In the genomic region with DNA sequence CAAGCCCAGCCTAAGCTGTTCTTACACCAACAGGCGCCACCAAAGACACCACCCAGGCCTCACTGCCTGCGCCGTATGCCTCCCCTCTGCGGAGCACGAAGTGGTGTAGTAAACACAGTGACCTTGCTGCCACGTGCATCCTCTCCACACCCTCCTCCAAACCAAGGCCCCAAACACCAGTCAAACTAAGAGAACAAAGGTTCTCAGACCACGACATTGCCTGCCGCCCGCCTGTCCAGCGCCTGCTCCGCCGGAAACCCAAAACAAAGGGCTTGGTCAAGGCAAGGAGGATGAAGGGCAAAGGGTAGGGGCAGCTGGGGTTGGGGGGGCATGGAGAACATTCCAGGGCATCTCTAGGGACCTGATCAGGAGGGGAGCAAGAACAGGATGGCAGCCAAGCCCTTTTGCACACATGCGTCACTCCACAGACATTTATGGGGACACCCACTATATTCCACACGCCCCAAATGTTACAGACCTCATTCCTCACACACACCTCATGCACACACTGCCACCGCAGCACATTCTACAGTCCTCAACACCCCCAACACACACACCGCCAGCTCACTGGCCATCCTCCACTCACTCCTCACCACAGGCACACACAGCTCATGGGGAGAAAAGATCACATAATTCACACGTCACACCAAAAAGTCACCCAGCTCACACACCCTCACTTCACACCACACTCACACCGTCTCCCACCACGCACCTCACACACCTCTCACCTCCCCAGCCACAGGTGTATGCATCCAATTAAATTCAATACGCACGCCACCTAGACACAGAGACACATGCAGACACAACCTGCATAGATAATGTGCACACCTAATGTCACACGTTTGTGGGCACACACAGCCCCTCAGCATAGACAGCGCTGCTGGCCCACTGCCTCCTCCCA, we compare ENCODE assay signal across 1 cellular context.
A peak's percentile ranks its signal among the peaks of the same experiment; 100 is the strongest.
TF ChIP-seq lines count a peak whose summit lies in the region.

No MANE protein-coding gene starts in this region.

TF ChIP-seq in HepG2, 621 proteins besides CTCF, POLR2A, EP300 and RAD21:
- TF ChIP-seq ZNF687 (CRISPR knock-in tag; IDR thresholded peaks at IDR 0.05) (peak; percentile 30), ZFP90 (CRISPR knock-in tag; IDR thresholded peaks at IDR 0.05; ENCODE audit: borderline replicate concordance) (no peak), HMG20A (CRISPR knock-in tag; IDR thresholded peaks at IDR 0.05; ENCODE audit: borderline replicate concordance) (no peak), MIER3 (CRISPR knock-in tag; IDR thresholded peaks at IDR 0.05; ENCODE audit: borderline replicate concordance) (no peak), ZNF160 (CRISPR knock-in tag; IDR thresholded peaks at IDR 0.05) (no peak), CREB1 (IDR thresholded peaks at IDR 0.05) (peak; percentile 8; the same call in 1 of the 2 replicates), CREB1 (CRISPR knock-in tag; IDR thresholded peaks at IDR 0.05) (no peak), PATZ1 (CRISPR knock-in tag; IDR thresholded peaks at IDR 0.05) (no peak), ZNF276 (CRISPR knock-in tag; IDR thresholded peaks at IDR 0.05; ENCODE audit: low read depth) (no peak), SMYD3 (CRISPR knock-in tag; IDR thresholded peaks at IDR 0.05) (no peak), SP1 (IDR thresholded peaks at IDR 0.05) (no peak), SP1 (CRISPR knock-in tag; IDR thresholded peaks at IDR 0.05) (no peak), ZNF737 (CRISPR knock-in tag; IDR thresholded peaks at IDR 0.05; ENCODE audit: borderline replicate concordance) (no peak), ZNF800 (CRISPR knock-in tag; IDR thresholded peaks at IDR 0.05) (no peak), STAT5B (CRISPR knock-in tag; IDR thresholded peaks at IDR 0.05) (no peak), MBD4 (IDR thresholded peaks at IDR 0.05; ENCODE audit: borderline replicate concordance, low read length) (no peak)
- TF ChIP-seq, protein P1, sequence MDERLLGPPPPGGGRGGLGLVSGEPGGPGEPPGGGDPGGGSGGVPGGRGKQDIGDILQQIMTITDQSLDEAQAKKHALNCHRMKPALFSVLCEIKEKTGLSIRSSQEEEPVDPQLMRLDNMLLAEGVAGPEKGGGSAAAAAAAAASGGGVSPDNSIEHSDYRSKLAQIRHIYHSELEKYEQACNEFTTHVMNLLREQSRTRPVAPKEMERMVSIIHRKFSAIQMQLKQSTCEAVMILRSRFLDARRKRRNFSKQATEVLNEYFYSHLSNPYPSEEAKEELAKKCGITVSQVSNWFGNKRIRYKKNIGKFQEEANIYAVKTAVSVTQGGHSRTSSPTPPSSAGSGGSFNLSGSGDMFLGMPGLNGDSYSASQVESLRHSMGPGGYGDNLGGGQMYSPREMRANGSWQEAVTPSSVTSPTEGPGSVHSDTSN (CRISPR knock-in tag; IDR thresholded peaks at IDR 0.05), result no peak
- TF ChIP-seq, protein P2, sequence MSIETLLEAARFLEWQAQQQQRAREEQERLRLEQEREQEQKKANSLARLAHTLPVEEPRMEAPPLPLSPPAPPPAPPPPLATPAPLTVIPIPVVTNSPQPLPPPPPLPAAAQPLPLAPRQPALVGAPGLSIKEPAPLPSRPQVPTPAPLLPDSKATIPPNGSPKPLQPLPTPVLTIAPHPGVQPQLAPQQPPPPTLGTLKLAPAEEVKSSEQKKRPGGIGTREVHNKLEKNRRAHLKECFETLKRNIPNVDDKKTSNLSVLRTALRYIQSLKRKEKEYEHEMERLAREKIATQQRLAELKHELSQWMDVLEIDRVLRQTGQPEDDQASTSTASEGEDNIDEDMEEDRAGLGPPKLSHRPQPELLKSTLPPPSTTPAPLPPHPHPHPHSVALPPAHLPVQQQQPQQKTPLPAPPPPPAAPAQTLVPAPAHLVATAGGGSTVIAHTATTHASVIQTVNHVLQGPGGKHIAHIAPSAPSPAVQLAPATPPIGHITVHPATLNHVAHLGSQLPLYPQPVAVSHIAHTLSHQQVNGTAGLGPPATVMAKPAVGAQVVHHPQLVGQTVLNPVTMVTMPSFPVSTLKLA (IDR thresholded peaks at IDR 0.05), result peak; percentile 39
